1 cellular context compared by ENCODE assay signal in genomic region chr17:78137392-78138203, GRCh38.
TF ChIP-seq lines count a peak whose summit lies in the region.

No MANE protein-coding gene starts in this region.

TF ChIP-seq in K562, 482 proteins besides CTCF, POLR2A, EP300 and RAD21 (continued from another document):
- TF ChIP-seq MNT (conservative IDR thresholded peaks at IDR 0.05) (peak; percentile 52 to 54; a peak in 3 of 4 replicates), UBTF (IDR thresholded peaks at IDR 0.05; ENCODE audit: borderline replicate concordance in 1 of 2, low read depth in 2 of 2, low read length in 2 of 2) (peak; percentile 71 to 93; a peak in 3 of 4 replicates), RCOR1 (IDR thresholded peaks at IDR 0.05; ENCODE audit: borderline replicate concordance in 1 of 2, low read depth in 2 of 2, low read length in 2 of 2) (peak in 1 of 2 experiments; percentile 75; a peak in 1 of 4 replicates), ZKSCAN8 (CRISPR knock-in tag; IDR thresholded peaks at IDR 0.05) (no peak), COPS2 (conservative IDR thresholded peaks at IDR 0.05) (no peak), ZNF740 (CRISPR knock-in tag; IDR thresholded peaks at IDR 0.05) (peak; percentile 79), ZNF740 (tag; IDR thresholded peaks at IDR 0.05) (0 out of 4 replicates have a peak, but pooled peaks of 1 of the 2 experiments have one; percentile 36), HDAC1 (IDR thresholded peaks at IDR 0.05) (peak in 1 of 2 experiments; percentile 38; a peak in 1 of 4 replicates), FOXP4 (CRISPR knock-in tag; IDR thresholded peaks at IDR 0.05; ENCODE audit: borderline replicate concordance) (peak; percentile 44; the same call in 1 of the 2 replicates), FOXK1 (CRISPR knock-in tag; IDR thresholded peaks at IDR 0.05; ENCODE audit: borderline replicate concordance) (0 out of 2 replicates have a peak, but pooled peaks have one; percentile 42), JUNB (CRISPR knock-in tag; conservative IDR thresholded peaks at IDR 0.05) (no peak), THAP12 (CRISPR knock-in tag; IDR thresholded peaks at IDR 0.05) (peak; percentile 63; the same call in 1 of the 2 replicates), TCF15 (CRISPR knock-in tag; IDR thresholded peaks at IDR 0.05) (no peak), THRB (CRISPR knock-in tag; conservative IDR thresholded peaks at IDR 0.05) (no peak), HDAC2 (IDR thresholded peaks at IDR 0.05) (peak; percentile 82), SMAD4 (CRISPR knock-in tag; conservative IDR thresholded peaks at IDR 0.05) (peak; percentile 69), HINFP (tag; conservative IDR thresholded peaks at IDR 0.05; ENCODE audit: low read depth) (no peak), FOSL1 (tag; conservative IDR thresholded peaks at IDR 0.05) (no peak), ZNF24 (IDR thresholded peaks at IDR 0.05) (peak; percentile 80; the same call in 1 of the 2 replicates), BRD9 (IDR thresholded peaks at IDR 0.05; ENCODE audit: low read depth, partially characterized antibody) (peak; percentile 25), ZNF696 (CRISPR knock-in tag; conservative IDR thresholded peaks at IDR 0.05) (no peak), HNRNPLL (IDR thresholded peaks at IDR 0.05; ENCODE audit: low read depth, low read length, poor library complexity, severe bottlenecking) (no peak), MAFG (tag; conservative IDR thresholded peaks at IDR 0.05) (no peak), MAX (CRISPR knock-in tag; IDR thresholded peaks at IDR 0.05) (peak; percentile 85), TBP (optimal IDR thresholded peaks at IDR 0.05; ENCODE audit: low read depth, low read length) (peak; percentile 25), LEF1 (IDR thresholded peaks at IDR 0.05) (0 out of 2 replicates have a peak, but pooled peaks have one; percentile 19), SMARCB1 (IDR thresholded peaks at IDR 0.05; ENCODE audit: insufficient read length, low read depth) (no peak), L3MBTL2 (IDR thresholded peaks at IDR 0.05) (peak; percentile 81), NRF1 (conservative IDR thresholded peaks at IDR 0.05 in 1 of 2, IDR thresholded peaks at IDR 0.05 in 1 of 2) (peak; percentile 49 to 63), SAP30 (IDR thresholded peaks at IDR 0.05; ENCODE audit: borderline replicate concordance, insufficient read depth, low read depth, low read length, poor library complexity, severe bottlenecking) (peak; percentile 13), CBX3 (IDR thresholded peaks at IDR 0.05; ENCODE audit: borderline replicate concordance in 1 of 2, low read length in 2 of 2) (peak in 1 of 2 experiments; percentile 99; a peak in 2 of 3 replicates), CTCFL (IDR thresholded peaks at IDR 0.05; ENCODE audit: borderline replicate concordance, insufficient read depth, low read depth, low read length, poor library complexity, severe bottlenecking) (peak; percentile 93), CTBP1 (IDR thresholded peaks at IDR 0.05; ENCODE audit: borderline replicate concordance) (peak; percentile 98)
